In genomic region chr2:159285929-159286708, GRCh38 we compare ENCODE assay signal across 1 cellular context.
TF ChIP-seq lines count a peak whose summit lies in the region.

Gene WDSUB1 (minus strand): TSS chr2:159286703. CDS start chr2:159283069, 3,634 bp downstream.

TF ChIP-seq in HepG2, 621 proteins besides CTCF, POLR2A, EP300 and RAD21 (continued from another document and continues in another):
- TF ChIP-seq, protein P1, sequence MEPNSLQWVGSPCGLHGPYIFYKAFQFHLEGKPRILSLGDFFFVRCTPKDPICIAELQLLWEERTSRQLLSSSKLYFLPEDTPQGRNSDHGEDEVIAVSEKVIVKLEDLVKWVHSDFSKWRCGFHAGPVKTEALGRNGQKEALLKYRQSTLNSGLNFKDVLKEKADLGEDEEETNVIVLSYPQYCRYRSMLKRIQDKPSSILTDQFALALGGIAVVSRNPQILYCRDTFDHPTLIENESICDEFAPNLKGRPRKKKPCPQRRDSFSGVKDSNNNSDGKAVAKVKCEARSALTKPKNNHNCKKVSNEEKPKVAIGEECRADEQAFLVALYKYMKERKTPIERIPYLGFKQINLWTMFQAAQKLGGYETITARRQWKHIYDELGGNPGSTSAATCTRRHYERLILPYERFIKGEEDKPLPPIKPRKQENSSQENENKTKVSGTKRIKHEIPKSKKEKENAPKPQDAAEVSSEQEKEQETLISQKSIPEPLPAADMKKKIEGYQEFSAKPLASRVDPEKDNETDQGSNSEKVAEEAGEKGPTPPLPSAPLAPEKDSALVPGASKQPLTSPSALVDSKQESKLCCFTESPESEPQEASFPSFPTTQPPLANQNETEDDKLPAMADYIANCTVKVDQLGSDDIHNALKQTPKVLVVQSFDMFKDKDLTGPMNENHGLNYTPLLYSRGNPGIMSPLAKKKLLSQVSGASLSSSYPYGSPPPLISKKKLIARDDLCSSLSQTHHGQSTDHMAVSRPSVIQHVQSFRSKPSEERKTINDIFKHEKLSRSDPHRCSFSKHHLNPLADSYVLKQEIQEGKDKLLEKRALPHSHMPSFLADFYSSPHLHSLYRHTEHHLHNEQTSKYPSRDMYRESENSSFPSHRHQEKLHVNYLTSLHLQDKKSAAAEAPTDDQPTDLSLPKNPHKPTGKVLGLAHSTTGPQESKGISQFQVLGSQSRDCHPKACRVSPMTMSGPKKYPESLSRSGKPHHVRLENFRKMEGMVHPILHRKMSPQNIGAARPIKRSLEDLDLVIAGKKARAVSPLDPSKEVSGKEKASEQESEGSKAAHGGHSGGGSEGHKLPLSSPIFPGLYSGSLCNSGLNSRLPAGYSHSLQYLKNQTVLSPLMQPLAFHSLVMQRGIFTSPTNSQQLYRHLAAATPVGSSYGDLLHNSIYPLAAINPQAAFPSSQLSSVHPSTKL (CRISPR knock-in tag; IDR thresholded peaks at IDR 0.05), result peak; percentile 27; the same call in 1 of the 2 replicates
- TF ChIP-seq ZNF607 (CRISPR knock-in tag; IDR thresholded peaks at IDR 0.05; ENCODE audit: borderline replicate concordance), result peak; percentile 99
- TF ChIP-seq KDM6A (CRISPR knock-in tag; IDR thresholded peaks at IDR 0.05; ENCODE audit: low read depth), result no peak; the same call in 1 of the 2 replicates
- TF ChIP-seq JDP2 (CRISPR knock-in tag; IDR thresholded peaks at IDR 0.05; ENCODE audit: borderline replicate concordance), result peak; percentile 76; the same call in 1 of the 2 replicates
- TF ChIP-seq BCL3 (CRISPR knock-in tag; IDR thresholded peaks at IDR 0.05), result peak; percentile 99
- TF ChIP-seq ZNF713 (CRISPR knock-in tag; IDR thresholded peaks at IDR 0.05), result peak; percentile 43
- TF ChIP-seq MXI1 (IDR thresholded peaks at IDR 0.05; ENCODE audit: borderline replicate concordance, low read depth, low read length), result peak; percentile 41; the same call in 1 of the 3 replicates
- no peak for TF ChIP-seq RBAK (CRISPR knock-in tag; IDR thresholded peaks at IDR 0.05)
- TF ChIP-seq ZNF235 (CRISPR knock-in tag; IDR thresholded peaks at IDR 0.05; ENCODE audit: borderline replicate concordance), result no peak
- TF ChIP-seq LCORL (IDR thresholded peaks at IDR 0.05), result no peak
- TF ChIP-seq LCORL (CRISPR knock-in tag; IDR thresholded peaks at IDR 0.05), result no peak; the same call in none of the 2 replicates
- TF ChIP-seq, protein P2, sequence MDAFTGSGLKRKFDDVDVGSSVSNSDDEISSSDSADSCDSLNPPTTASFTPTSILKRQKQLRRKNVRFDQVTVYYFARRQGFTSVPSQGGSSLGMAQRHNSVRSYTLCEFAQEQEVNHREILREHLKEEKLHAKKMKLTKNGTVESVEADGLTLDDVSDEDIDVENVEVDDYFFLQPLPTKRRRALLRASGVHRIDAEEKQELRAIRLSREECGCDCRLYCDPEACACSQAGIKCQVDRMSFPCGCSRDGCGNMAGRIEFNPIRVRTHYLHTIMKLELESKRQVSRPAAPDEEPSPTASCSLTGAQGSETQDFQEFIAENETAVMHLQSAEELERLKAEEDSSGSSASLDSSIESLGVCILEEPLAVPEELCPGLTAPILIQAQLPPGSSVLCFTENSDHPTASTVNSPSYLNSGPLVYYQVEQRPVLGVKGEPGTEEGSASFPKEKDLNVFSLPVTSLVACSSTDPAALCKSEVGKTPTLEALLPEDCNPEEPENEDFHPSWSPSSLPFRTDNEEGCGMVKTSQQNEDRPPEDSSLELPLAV (CRISPR knock-in tag; conservative IDR thresholded peaks at IDR 0.05; ENCODE audit: low read depth), result no peak
- no peak for TF ChIP-seq JARID2 (CRISPR knock-in tag; IDR thresholded peaks at IDR 0.05; ENCODE audit: insufficient replicate concordance)
- TF ChIP-seq ZFP36 (IDR thresholded peaks at IDR 0.05; ENCODE audit: borderline replicate concordance, low read depth, low read length, partially characterized antibody), result no peak
- TF ChIP-seq SETDB1 (CRISPR knock-in tag; IDR thresholded peaks at IDR 0.05; ENCODE audit: borderline replicate concordance), result no peak
- peak; percentile 67; the same call in 1 of the 2 replicates for TF ChIP-seq ZNF776 (CRISPR knock-in tag; IDR thresholded peaks at IDR 0.05)
- TF ChIP-seq, protein P3, sequence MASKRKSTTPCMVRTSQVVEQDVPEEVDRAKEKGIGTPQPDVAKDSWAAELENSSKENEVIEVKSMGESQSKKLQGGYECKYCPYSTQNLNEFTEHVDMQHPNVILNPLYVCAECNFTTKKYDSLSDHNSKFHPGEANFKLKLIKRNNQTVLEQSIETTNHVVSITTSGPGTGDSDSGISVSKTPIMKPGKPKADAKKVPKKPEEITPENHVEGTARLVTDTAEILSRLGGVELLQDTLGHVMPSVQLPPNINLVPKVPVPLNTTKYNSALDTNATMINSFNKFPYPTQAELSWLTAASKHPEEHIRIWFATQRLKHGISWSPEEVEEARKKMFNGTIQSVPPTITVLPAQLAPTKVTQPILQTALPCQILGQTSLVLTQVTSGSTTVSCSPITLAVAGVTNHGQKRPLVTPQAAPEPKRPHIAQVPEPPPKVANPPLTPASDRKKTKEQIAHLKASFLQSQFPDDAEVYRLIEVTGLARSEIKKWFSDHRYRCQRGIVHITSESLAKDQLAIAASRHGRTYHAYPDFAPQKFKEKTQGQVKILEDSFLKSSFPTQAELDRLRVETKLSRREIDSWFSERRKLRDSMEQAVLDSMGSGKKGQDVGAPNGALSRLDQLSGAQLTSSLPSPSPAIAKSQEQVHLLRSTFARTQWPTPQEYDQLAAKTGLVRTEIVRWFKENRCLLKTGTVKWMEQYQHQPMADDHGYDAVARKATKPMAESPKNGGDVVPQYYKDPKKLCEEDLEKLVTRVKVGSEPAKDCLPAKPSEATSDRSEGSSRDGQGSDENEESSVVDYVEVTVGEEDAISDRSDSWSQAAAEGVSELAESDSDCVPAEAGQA (IDR thresholded peaks at IDR 0.05; ENCODE audit: low read depth), result no peak
- TF ChIP-seq, protein P3 (CRISPR knock-in tag; IDR thresholded peaks at IDR 0.05; ENCODE audit: borderline replicate concordance), result 0 out of 2 replicates have a peak, but pooled peaks have one; percentile 68
- TF ChIP-seq ZUFSP (CRISPR knock-in tag; IDR thresholded peaks at IDR 0.05; ENCODE audit: borderline replicate concordance), result no peak
- no peak for TF ChIP-seq CREM (IDR thresholded peaks at IDR 0.05)
- no peak for TF ChIP-seq CREM (CRISPR knock-in tag; IDR thresholded peaks at IDR 0.05)
- no peak for TF ChIP-seq NFE2L2 (IDR thresholded peaks at IDR 0.05; ENCODE audit: low read length)
- no peak for TF ChIP-seq GATAD1 (CRISPR knock-in tag; IDR thresholded peaks at IDR 0.05)
- no peak for TF ChIP-seq RFX3 (CRISPR knock-in tag; IDR thresholded peaks at IDR 0.05)
- TF ChIP-seq RARA (CRISPR knock-in tag; IDR thresholded peaks at IDR 0.05), result peak; percentile 2; the same call in 1 of the 2 replicates
- peak; percentile 17; the same call in 1 of the 2 replicates for TF ChIP-seq GFI1 (CRISPR knock-in tag; IDR thresholded peaks at IDR 0.05; ENCODE audit: borderline replicate concordance)
- TF ChIP-seq, protein P4, sequence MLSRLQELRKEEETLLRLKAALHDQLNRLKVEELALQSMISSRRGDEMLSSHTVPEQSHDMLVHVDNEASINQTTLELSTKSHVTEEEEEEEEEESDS (CRISPR knock-in tag; IDR thresholded peaks at IDR 0.05; ENCODE audit: borderline replicate concordance), result peak; percentile 90
- no peak for TF ChIP-seq ZXDC (CRISPR knock-in tag; IDR thresholded peaks at IDR 0.05)
- TF ChIP-seq MTA1 (CRISPR knock-in tag; IDR thresholded peaks at IDR 0.05; ENCODE audit: borderline replicate concordance), result peak; percentile 27; the same call in 1 of the 2 replicates
- TF ChIP-seq ZNF691 (CRISPR knock-in tag; IDR thresholded peaks at IDR 0.05; ENCODE audit: borderline replicate concordance, low read depth), result no peak; the same call in 1 of the 2 replicates
- TF ChIP-seq ZSCAN29 (CRISPR knock-in tag; conservative IDR thresholded peaks at IDR 0.05), result peak; percentile 69
- peak; percentile 82; the same call in 1 of the 2 replicates for TF ChIP-seq RARG (CRISPR knock-in tag; IDR thresholded peaks at IDR 0.05; ENCODE audit: low read depth)
- TF ChIP-seq SMARCE1 (IDR thresholded peaks at IDR 0.05; ENCODE audit: borderline replicate concordance), result no peak
- TF ChIP-seq ZNF747 (CRISPR knock-in tag; IDR thresholded peaks at IDR 0.05; ENCODE audit: borderline replicate concordance), result no peak; the same call in 1 of the 2 replicates
- TF ChIP-seq ARNT (IDR thresholded peaks at IDR 0.05), result no peak
- TF ChIP-seq ZNF33B (CRISPR knock-in tag; IDR thresholded peaks at IDR 0.05), result peak; percentile 96
- TF ChIP-seq ZNF710 (CRISPR knock-in tag; IDR thresholded peaks at IDR 0.05; ENCODE audit: borderline replicate concordance), result peak; percentile 17; the same call in 1 of the 2 replicates
- TF ChIP-seq STAT5B (CRISPR knock-in tag; IDR thresholded peaks at IDR 0.05), result no peak
- peak; percentile 96 for TF ChIP-seq KLF6 (CRISPR knock-in tag; IDR thresholded peaks at IDR 0.05)
- TF ChIP-seq TOPORS (CRISPR knock-in tag; IDR thresholded peaks at IDR 0.05), result peak; percentile 86
- no peak for TF ChIP-seq TARDBP (CRISPR knock-in tag; IDR thresholded peaks at IDR 0.05)
